8 cellular contexts compared by ENCODE assay signal in genomic region chr19:27794444-27795042, GRCh38.
DNase-seq lines count a peak whose midpoint lies in the region; ATAC-seq, FAIRE-seq and TF ChIP-seq lines count a peak whose summit lies in the region.

No MANE protein-coding gene starts in this region.

- no peaks in the 10 kb centered on the region for H3K27me3 ChIP-seq in CD4-positive, alpha-beta T cell (ENCODE audit: control insufficient read depth, insufficient read depth, low read length)
- H3K27me3 ChIP-seq in breast epithelium (no peaks in the 10 kb centered on the region), stomach smooth muscle (ENCODE audit: control insufficient read depth in 1 of 2, insufficient read depth in 2 of 2, low read length in 2 of 2) (no peaks in the 10 kb centered on the region)

- H3K36me3 Mint-ChIP-seq in CD4-positive, alpha-beta T cell (ENCODE audit: low read depth) = peaks cover 28% of the 10 kb centered on the region

- H3K9ac ChIP-seq in kidney (ENCODE audit: low read length in 2 of 2) (peak overlapping the region; percentile 75 to 86), stomach smooth muscle (ENCODE audit: low read length in 2 of 2) (peak overlapping the region; percentile 90 to 91)

- H3K27ac ChIP-seq in CD4-positive, alpha-beta T cell (ENCODE audit: low read depth, low read length) = peak overlapping the region; percentile 78
- peak overlapping the region; percentile 90 to 93 for H3K27ac ChIP-seq in breast epithelium
- H3K27ac ChIP-seq in kidney (ENCODE audit: low read depth in 2 of 2, low read length in 2 of 2) = peak overlapping the region in 1 of 2 donors; percentile 82
- H3K27ac ChIP-seq in stomach smooth muscle (ENCODE audit: low read length) = peak overlapping the region; percentile 90

- intact Hi-C loops in CD4-positive, alpha-beta T cell (cut with DNase I, micrococcal nuclease) = loop anchor here (5.0 to 10.0 kb wide), 3 partner anchors 1418 to 1920 kb away; partner anchors contain the start of genes UQCRFS1 (in 2 of the 2), C19orf12 (in 1 of the 2) and PLEKHF1 (in 1 of the 2)
- intact Hi-C loops in breast epithelium (cut with DNase I; ENCODE audit: low total_unique reads) = no loop called here
- intact Hi-C loops in kidney (cut with DNase I) = no loop called here

- no peaks in the 10 kb centered on the region for H3K27me3 Mint-ChIP-seq in CD4-positive, alpha-beta T cell

- H3K36me3 ChIP-seq in breast epithelium (no peaks in the 10 kb centered on the region), kidney (ENCODE audit: control insufficient read depth in 1 of 2, insufficient read depth in 2 of 2, low read length in 2 of 2) (no peaks in the 10 kb centered on the region), stomach smooth muscle (ENCODE audit: control insufficient read depth in 2 of 2, insufficient read depth in 2 of 2, low read length in 2 of 2) (peaks cover 0 to 5% of the 10 kb centered on the region in 2 donors)

- no peak for TF ChIP-seq POLR2A in breast epithelium (IDR thresholded peaks at IDR 0.05)

- H3K4me3 Mint-ChIP-seq in CD4-positive, alpha-beta T cell = peak overlapping the region; percentile 98

- H3K4me1 Mint-ChIP-seq in CD4-positive, alpha-beta T cell (ENCODE audit: low read depth) = peaks cover 30% of the 10 kb centered on the region

- no peak for FAIRE-seq in kidney (lab: Jason Lieb, UNC)

- H3K4me1 ChIP-seq in breast epithelium (peaks cover 0 to 14% of the 10 kb centered on the region in 2 donors), kidney (ENCODE audit: control insufficient read depth in 1 of 2, insufficient read depth in 1 of 2, low read depth in 1 of 2, low read length in 2 of 2) (peaks cover 5 to 10% of the 10 kb centered on the region in 2 donors), stomach smooth muscle (ENCODE audit: control insufficient read depth, insufficient read depth, low read length) (peaks cover 15% of the 10 kb centered on the region)

- POLR2A ChIA-PET in CD4-positive, alpha-beta T cell (lab: Charles Lee) = interaction anchor here (1.4 to 2.3 kb wide), 4 partner anchors 9 to 1922 kb away, joined by 3 to 13 read pairs (median 6); partner anchors contain the start of gene POP4

- CTCF ChIA-PET in CD4-positive, alpha-beta T cell (lab: Charles Lee) = no interaction called here

- no peaks in the 10 kb centered on the region for H3K9me3 Mint-ChIP-seq in CD4-positive, alpha-beta T cell

- H3K27ac Mint-ChIP-seq in CD4-positive, alpha-beta T cell = peak overlapping the region; percentile 86

- TF ChIP-seq CTCF in CD4-positive, alpha-beta T cell (IDR thresholded peaks at IDR 0.05) = no peak
- TF ChIP-seq CTCF in breast epithelium (IDR thresholded peaks at IDR 0.05) = no peak
- TF ChIP-seq CTCF in kidney (IDR thresholded peaks at IDR 0.05; ENCODE audit: borderline replicate concordance, extremely low read depth, insufficient read depth) = no peak

- H3K9me3 ChIP-seq in CD4-positive, alpha-beta T cell (ENCODE audit: control insufficient read depth, low read length) = no peaks in the 10 kb centered on the region
- H3K9me3 ChIP-seq in breast epithelium (no peaks in the 10 kb centered on the region), kidney (ENCODE audit: control insufficient read depth in 1 of 2, low read length in 2 of 2) (no peaks in the 10 kb centered on the region), stomach smooth muscle (ENCODE audit: control insufficient read depth in 2 of 2, low read length in 2 of 2) (no peaks in the 10 kb centered on the region)

- no peak for ATAC-seq in CD4-positive, alpha-beta T cell (ENCODE audit: poor library complexity)
- peak; percentile 8 for ATAC-seq in GM21528 (IDR thresholded peaks at IDR 0.05; ENCODE audit: low FRiP score, unreplicated experiment)

- peak in 2 of 10 experiments; percentile 3 to 8 for DNase-seq in CD4-positive, alpha-beta T cell
- DNase-seq in NCI-H748 treated with DMSO at 0.1 percent for 48 hours (lab: John Stamatoyannopoulos, UW) (peak; percentile 37), breast epithelium (ENCODE audit: low spot score in 2 of 2) (no peak), kidney (peak; percentile 75), NCI-H1930 (lab: John Stamatoyannopoulos, UW) (no peak), NCI-H128 (lab: John Stamatoyannopoulos, UW; ENCODE audit: unreplicated experiment) (no peak)

- H3K4me3 ChIP-seq in breast epithelium (peak overlapping the region; percentile 75 to 82 (median 80)), kidney (ENCODE audit: low read length in 2 of 2) (peak overlapping the region; percentile 99 to 100), stomach smooth muscle (ENCODE audit: low read length in 2 of 2) (peak overlapping the region; percentile 73 to 100)

Comparison
In these comparisons a context has a peak if more than half of its experiments do, and no peak if none do; other contexts are left out.
1. DNase-seq: peak in NCI-H748 treated with DMSO at 0.1 percent for 48 hours (single experiment) and kidney (single experiment); none in breast epithelium (0 of 2), NCI-H1930 (0 of 2) and NCI-H128 (single experiment).
2. intact Hi-C loops: an anchor here in CD4-positive, alpha-beta T cell (5.0 to 10.0 kb wide); none called in breast epithelium and kidney.
3. Peak in every context shown above with its lines, with median percentiles within 50 percentile points of each other: H3K4me3 ChIP-seq.